In genomic region chr1:18234790-18235242, GRCh38 we compare ENCODE assay signal across 1 cellular context.
TF ChIP-seq lines count a peak whose summit lies in the region.

No MANE protein-coding gene starts in this region.

TF ChIP-seq in WTC11, 78 proteins besides CTCF, POLR2A, EP300 and RAD21 (continued from another document):
- TF ChIP-seq E2F4 (CRISPR knock-in tag; IDR thresholded peaks at IDR 0.05; ENCODE audit: borderline replicate concordance, low read depth) (no peak), NR2C2 (CRISPR knock-in tag; IDR thresholded peaks at IDR 0.05) (no peak), NFYB (CRISPR knock-in tag; conservative IDR thresholded peaks at IDR 0.05; ENCODE audit: low read depth) (no peak), KAT7 (CRISPR knock-in tag; IDR thresholded peaks at IDR 0.05; ENCODE audit: borderline replicate concordance) (no peak), USF2 (CRISPR knock-in tag; IDR thresholded peaks at IDR 0.05) (no peak), TCF7 (CRISPR knock-in tag; IDR thresholded peaks at IDR 0.05; ENCODE audit: low read depth) (no peak)
